1 cellular context compared by ENCODE assay signal in the genomic region with DNA sequence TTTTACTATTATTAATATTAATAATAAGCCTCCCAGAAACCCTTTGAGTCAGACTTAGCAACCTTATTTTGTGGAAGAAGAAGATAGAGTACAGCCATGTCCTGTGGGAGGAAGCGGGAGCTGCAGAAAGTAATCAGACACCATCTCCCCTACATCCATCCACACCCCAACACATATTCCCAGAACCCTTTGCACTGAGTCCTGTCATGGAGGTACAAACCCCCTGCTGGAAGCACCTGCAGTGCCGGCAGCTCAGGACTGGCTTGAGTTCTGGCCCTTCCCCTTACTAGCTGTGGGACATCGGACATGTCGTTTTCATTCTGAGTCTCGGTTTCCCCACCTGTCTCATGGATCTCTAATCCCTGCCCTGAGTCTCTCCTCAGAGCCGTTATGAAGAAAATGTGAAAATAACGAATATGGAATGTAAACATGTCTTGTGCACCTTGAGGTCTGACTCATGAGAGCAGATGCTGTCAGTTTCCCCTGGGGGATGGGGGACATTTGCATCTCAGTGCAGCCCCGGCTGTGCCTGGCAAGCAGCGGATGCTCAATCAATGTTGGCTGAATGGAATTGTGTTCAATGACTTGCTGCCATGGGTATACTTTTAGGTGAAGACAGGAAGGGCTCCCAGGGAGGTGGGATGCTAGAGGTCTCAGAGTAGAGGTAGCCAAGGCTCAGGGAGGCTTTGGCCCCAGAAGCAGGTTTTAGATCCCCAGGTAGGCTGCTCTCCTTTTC.
TF ChIP-seq lines count a peak whose summit lies in the region.

No MANE protein-coding gene starts in this region.

TF ChIP-seq in H1, 55 proteins besides CTCF, POLR2A, EP300 and RAD21 (continued from another document):
- TF ChIP-seq, protein P1, sequence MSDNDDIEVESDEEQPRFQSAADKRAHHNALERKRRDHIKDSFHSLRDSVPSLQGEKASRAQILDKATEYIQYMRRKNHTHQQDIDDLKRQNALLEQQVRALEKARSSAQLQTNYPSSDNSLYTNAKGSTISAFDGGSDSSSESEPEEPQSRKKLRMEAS (IDR thresholded peaks at IDR 0.05), result no peak
TF ChIP-seq in H1: peak in this region for 0.
